Comparison of ENCODE assay signal across 8 cellular contexts in genomic region chr10:71396714-71397339, GRCh38. TPM values are rescaled to one million over a fixed set of nuclear protein-coding genes. Genes with fewer than 3 reads are reported as not detected.
A peak's percentile ranks its signal among the peaks of the same experiment; 100 is the strongest.
DNase-seq lines count a peak whose midpoint lies in the region; ATAC-seq, FAIRE-seq and TF ChIP-seq lines count a peak whose summit lies in the region.

Gene CDH23, plus strand, starts transcription at chr10:71396920. Its CDS starts 42,912 bp downstream, at chr10:71439832.

- no peak for ATAC-seq in HepG2
- peak; percentile 44 for ATAC-seq in stimulated activated memory B cell treated with anti-CD40 and anti-IgM and Interleukin-4, amounts not matched to agents 10 μg/mL and 1 μg/mL and 100 μg/mL, for 72 hours

- CTCF ChIA-PET in HepG2 (lab: Yijun Ruan, JAX; ENCODE audit: low intra/inter-chr PET ratio, low total read pairs): no interaction called here

- no peak within 1 kb of the TSS for H3K27ac Mint-ChIP-seq in activated T-helper 1 cell treated with anti-CD3 and anti-CD28 coated beads, Interleukin-12 subunit alpha, Interleukin-12 subunit beta, Interleukin-2, Interleukin-4 antibody, amounts not matched to agents 30 ng/mL and 10 ng/mL and 1 ng/mL, durations not matched to agents 14 hours and 24 hours and 36 hours
- no peak within 1 kb of the TSS for H3K27ac Mint-ChIP-seq in stimulated activated memory B cell treated with anti-CD40 and anti-IgM and Interleukin-4, amounts not matched to agents 10 μg/mL and 1 μg/mL and 100 μg/mL, for 72 hours

- H3K4me3 Mint-ChIP-seq in activated T-helper 1 cell treated with anti-CD3 and anti-CD28 coated beads, Interleukin-12 subunit alpha, Interleukin-12 subunit beta, Interleukin-2, Interleukin-4 antibody, amounts not matched to agents 30 ng/mL and 10 ng/mL and 1 ng/mL, durations not matched to agents 14 hours and 24 hours and 36 hours: peak within 1 kb of the TSS; percentile 62
- peak within 1 kb of the TSS; percentile 71 for H3K4me3 Mint-ChIP-seq in stimulated activated memory B cell treated with anti-CD40 and anti-IgM and Interleukin-4, amounts not matched to agents 10 μg/mL and 1 μg/mL and 100 μg/mL, for 72 hours

- no TSS peak for BruUV-seq in HepG2 (replicated peaks; lab: Mats Ljungman, UMichigan)

- H3K4me3 ChIP-seq in liver (ENCODE audit: low read depth in 1 of 3, low read length in 3 of 3): peak within 1 kb of the TSS; percentile 33 to 69 (median 60)
- H3K4me3 ChIP-seq in HepG2 (replicated peaks in 1 of 3; ENCODE audit: insufficient read depth in 1 of 3, low read depth in 2 of 3, low read length in 3 of 3): no peak within 1 kb of the TSS; a peak in 1 of 6 replicates
- peak within 1 kb of the TSS; percentile 69 for H3K4me3 ChIP-seq in iPS-18c (ENCODE audit: insufficient read depth, low read depth, low read length)

- no peaks in the 10 kb centered on the region for H3K36me3 Mint-ChIP-seq in activated T-helper 1 cell treated with anti-CD3 and anti-CD28 coated beads, Interleukin-12 subunit alpha, Interleukin-12 subunit beta, Interleukin-2, Interleukin-4 antibody, amounts not matched to agents 30 ng/mL and 10 ng/mL and 1 ng/mL, durations not matched to agents 14 hours and 24 hours and 36 hours (ENCODE audit: low read depth)
- no peaks in the 10 kb centered on the region for H3K36me3 Mint-ChIP-seq in stimulated activated memory B cell treated with anti-CD40 and anti-IgM and Interleukin-4, amounts not matched to agents 10 μg/mL and 1 μg/mL and 100 μg/mL, for 72 hours

- no peaks in the 10 kb centered on the region for H3K79me2 ChIP-seq in HepG2 (ENCODE audit: insufficient read depth, low read length)

- intact Hi-C loops in HepG2 (cut with micrococcal nuclease; ENCODE audit: unreplicated experiment): no loop called here
- intact Hi-C loops in activated T-helper 1 cell treated with anti-CD3 and anti-CD28 coated beads, Interleukin-12 subunit alpha, Interleukin-12 subunit beta, Interleukin-2, Interleukin-4 antibody, amounts not matched to agents 30 ng/mL and 10 ng/mL and 1 ng/mL, durations not matched to agents 14 hours and 24 hours and 36 hours (cut with micrococcal nuclease): loop anchor here (5.0 kb wide), 1 partner anchor 175 kb away; no protein-coding TSS in a partner anchor

- in situ Hi-C loops in HepG2 (cut with HindIII; ENCODE audit: extremely low pct_ligation_motif_present, low pct_unique_long_range_greater_than_20kb): no loop called here

- H3K36me3 ChIP-seq in liver (ENCODE audit: control insufficient read depth in 4 of 4, insufficient read depth in 3 of 4, low read depth in 1 of 4, low read length in 3 of 4) (no peaks in the 10 kb centered on the region), HepG2 (replicated peaks in 1 of 2; ENCODE audit: control insufficient read depth in 1 of 2, insufficient read depth in 2 of 2, low read length in 2 of 2) (no peaks in the 10 kb centered on the region)

- H3K9me3 ChIP-seq in liver (ENCODE audit: control insufficient read depth in 4 of 4, low read length in 3 of 4): no peaks in the 10 kb centered on the region
- H3K9me3 ChIP-seq in HepG2 (ENCODE audit: low read length): no peaks in the 10 kb centered on the region
- peaks cover 2% of the 10 kb centered on the region for H3K9me3 ChIP-seq in iPS-18c (ENCODE audit: control insufficient read depth, insufficient read depth, low read length)

- H3K4me1 Mint-ChIP-seq in activated T-helper 1 cell treated with anti-CD3 and anti-CD28 coated beads, Interleukin-12 subunit alpha, Interleukin-12 subunit beta, Interleukin-2, Interleukin-4 antibody, amounts not matched to agents 30 ng/mL and 10 ng/mL and 1 ng/mL, durations not matched to agents 14 hours and 24 hours and 36 hours (ENCODE audit: low read depth): no peaks in the 10 kb centered on the region
- peaks cover 5% of the 10 kb centered on the region for H3K4me1 Mint-ChIP-seq in stimulated activated memory B cell treated with anti-CD40 and anti-IgM and Interleukin-4, amounts not matched to agents 10 μg/mL and 1 μg/mL and 100 μg/mL, for 72 hours

- TF ChIP-seq RAD21 in liver (IDR thresholded peaks at IDR 0.05): no peak
- TF ChIP-seq RAD21 in HepG2 (CRISPR knock-in tag; IDR thresholded peaks at IDR 0.05): no peak

- no peaks in the 10 kb centered on the region for H3K9me3 Mint-ChIP-seq in activated T-helper 1 cell treated with anti-CD3 and anti-CD28 coated beads, Interleukin-12 subunit alpha, Interleukin-12 subunit beta, Interleukin-2, Interleukin-4 antibody, amounts not matched to agents 30 ng/mL and 10 ng/mL and 1 ng/mL, durations not matched to agents 14 hours and 24 hours and 36 hours
- H3K9me3 Mint-ChIP-seq in stimulated activated memory B cell treated with anti-CD40 and anti-IgM and Interleukin-4, amounts not matched to agents 10 μg/mL and 1 μg/mL and 100 μg/mL, for 72 hours: no peaks in the 10 kb centered on the region

- no peak for TF ChIP-seq POLR2A in HepG2 (IDR thresholded peaks at IDR 0.05; ENCODE audit: insufficient read depth in 1 of 2, low read depth in 2 of 2, low read length in 2 of 2)

- H3K9ac ChIP-seq in liver (ENCODE audit: low read depth in 1 of 2, low read length in 2 of 2) (no peak within 1 kb of the TSS), HepG2 (ENCODE audit: insufficient read depth, low read depth, low read length) (no peak within 1 kb of the TSS)

- H3K4me2 ChIP-seq in HepG2 (ENCODE audit: low read depth, low read length): no peak within 1 kb of the TSS; the same call in 1 of the 2 replicates

- H3K27me3 Mint-ChIP-seq in activated T-helper 1 cell treated with anti-CD3 and anti-CD28 coated beads, Interleukin-12 subunit alpha, Interleukin-12 subunit beta, Interleukin-2, Interleukin-4 antibody, amounts not matched to agents 30 ng/mL and 10 ng/mL and 1 ng/mL, durations not matched to agents 14 hours and 24 hours and 36 hours (ENCODE audit: insufficient read depth): peaks cover 47% of the 10 kb centered on the region
- peaks cover 70% of the 10 kb centered on the region for H3K27me3 Mint-ChIP-seq in stimulated activated memory B cell treated with anti-CD40 and anti-IgM and Interleukin-4, amounts not matched to agents 10 μg/mL and 1 μg/mL and 100 μg/mL, for 72 hours

- no peak within 1 kb of the TSS for H3K27ac ChIP-seq in liver (ENCODE audit: low read depth in 1 of 2, low read length in 2 of 2)
- H3K27ac ChIP-seq in HepG2 (ENCODE audit: extremely low read length, insufficient read depth, low read length): no peak within 1 kb of the TSS

- DNase-seq in HepG2 (ENCODE audit: low spot score): no peak
- DNase-seq in activated T-helper 1 cell treated with anti-CD3 and anti-CD28 coated beads, Interleukin-12 subunit alpha, Interleukin-12 subunit beta, Interleukin-2, Interleukin-4 antibody, amounts not matched to agents 30 ng/mL and 10 ng/mL and 1 ng/mL, durations not matched to agents 14 hours and 24 hours and 36 hours (ENCODE audit: low spot score): no peak
- no peak for DNase-seq in activated CD4-positive, CD25-positive, alpha-beta regulatory T cell treated with anti-CD3 and anti-CD28 coated beads, Interleukin-2, amount 50 U/mL, for 72 hours
- DNase-seq in mesenteric fat pad (ENCODE audit: low spot score): no peak
- no peak for DNase-seq in germinal center (ENCODE audit: low spot score)

- WGBS in liver: under 1% methylated on average over 97 of the region's 97 CpGs
- WGBS in HepG2 (ENCODE audit: low lambda C conversion rate): 32% methylated on average over 63 of the region's 97 CpGs

- TF ChIP-seq EP300 in HepG2 (IDR thresholded peaks at IDR 0.05; ENCODE audit: low read depth in 2 of 2, low read length in 2 of 2) (no peak), HepG2 (CRISPR knock-in tag; IDR thresholded peaks at IDR 0.05; ENCODE audit: borderline replicate concordance) (no peak)

- FAIRE-seq in HepG2 (lab: Jason Lieb, UNC): no peak

- H3K27me3 ChIP-seq in liver (ENCODE audit: control insufficient read depth in 4 of 4, insufficient read depth in 4 of 4, low read length in 3 of 4): no peaks in the 10 kb centered on the region
- H3K27me3 ChIP-seq in HepG2 (ENCODE audit: control insufficient read depth in 1 of 2, insufficient read depth in 2 of 2, low read length in 2 of 2): peaks cover 12 to 52% of the 10 kb centered on the region in 2 experiments; a peak in 3 of 5 replicates

- H3K4me1 ChIP-seq in liver (ENCODE audit: control insufficient read depth in 4 of 4, insufficient read depth in 4 of 4, low read length in 3 of 4) (peaks cover 3 to 19% (median 14%) of the 10 kb centered on the region in 4 donors), HepG2 (ENCODE audit: insufficient read depth, low read length) (peaks cover 11% of the 10 kb centered on the region)

- no peak within 1 kb of the TSS for H2AFZ ChIP-seq in HepG2 (ENCODE audit: low read length)

- H4K20me1 ChIP-seq in HepG2 (ENCODE audit: insufficient read depth, low read length): no peaks in the 10 kb centered on the region

- POLR2A ChIA-PET in HepG2 (lab: Yijun Ruan, JAX): no interaction called here

- TF ChIP-seq CTCF in liver (IDR thresholded peaks at IDR 0.05; ENCODE audit: low read depth, low read length, missing input control) (no peak), HepG2 (CRISPR knock-in tag; IDR thresholded peaks at IDR 0.05) (no peak)

RNA-seq across cellular contexts. Expression of gene CDH23, which starts in this region (rescaled TPM):
- 1 to 10 TPM; 1.5 to 4.1 TPM for total RNA-seq in liver
- polyA plus RNA-seq in liver: 1 to 10 TPM; 2.6 to 4.7 TPM
- not detected in 2 replicates for total RNA-seq in HepG2 (2016; rRNA removed; fragmentation: Illumina TruSeq; extraction: Trizol)
- total RNA-seq in HepG2 (2016; cell fraction: cytosol; rRNA removed; fragmentation: Illumina TruSeq; extraction: Trizol; ENCODE audit: low read depth): 0.35 and 0.71 TPM in 2 replicates
- total RNA-seq in HepG2 (2016; cell fraction: insoluble cytoplasmic fraction; rRNA removed; fragmentation: Illumina TruSeq; extraction: Trizol): not detected in 2 replicates
- total RNA-seq in HepG2 (2016; cell fraction: membrane; rRNA removed; fragmentation: Illumina TruSeq; extraction: Trizol): 0.28 TPM in 1 of 2 replicates, not detected in the other
- total RNA-seq in HepG2 (2016; cell fraction: nucleus; rRNA removed; fragmentation: Illumina TruSeq; extraction: Trizol): not detected in 2 replicates
- polyA plus RNA-seq in HepG2 (2011; rRNA removed): 0.13 and 0.48 TPM in 2 replicates
- 0.13 and 0.15 TPM in 2 replicates for polyA plus RNA-seq in HepG2 (2011; cell fraction: cytosol; rRNA removed)
- polyA plus RNA-seq in HepG2 (2011; cell fraction: nucleus; rRNA removed): 0.45 and 0.98 TPM in 2 replicates
- polyA plus RNA-seq in HepG2 (2012): 0.08 and 0.12 TPM in 2 replicates
- 0.34 and 0.35 TPM in 2 replicates for polyA plus RNA-seq in HepG2 (2016; cell fraction: cytosol; fragmentation: Illumina TruSeq; extraction: Trizol; ENCODE audit: low read depth)
- polyA plus RNA-seq in HepG2 (2016; cell fraction: insoluble cytoplasmic fraction; fragmentation: Illumina TruSeq; extraction: Trizol; ENCODE audit: low read depth): not detected in 2 replicates
- polyA plus RNA-seq in HepG2 (2016; cell fraction: membrane; fragmentation: Illumina TruSeq; extraction: Trizol; ENCODE audit: low read depth): not detected in 2 replicates
- polyA plus RNA-seq in HepG2 (2016; cell fraction: nucleus; fragmentation: Illumina TruSeq; extraction: Trizol; ENCODE audit: insufficient read depth, low read depth): not detected in 2 replicates
- polyA minus RNA-seq in HepG2 (2011; rRNA and poly(A)+ RNA removed; ENCODE audit: low replicate concordance): 0.12 and 0.14 TPM in 2 replicates
- polyA minus RNA-seq in HepG2 (2011; cell fraction: cytosol; rRNA and poly(A)+ RNA removed): not detected in 2 replicates
- 0.52 and 0.62 TPM in 2 replicates for polyA minus RNA-seq in HepG2 (2011; cell fraction: nucleus; rRNA and poly(A)+ RNA removed)
- 0.51 and 0.57 TPM in 2 replicates for total RNA-seq in activated T-helper 1 cell treated with anti-CD3 and anti-CD28 coated beads, Interleukin-12 subunit alpha, Interleukin-12 subunit beta, Interleukin-2, Interleukin-4 antibody, amounts not matched to agents 30 ng/mL and 10 ng/mL and 1 ng/mL, durations not matched to agents 14 hours and 24 hours and 36 hours
- total RNA-seq in mesenteric fat pad: 9.7 TPM

Comparison
In these comparisons a context has a peak if more than half of its experiments do, and no peak if none do; other contexts are left out.
1. H3K4me3 ChIP-seq: peak in liver (3 of 3) and iPS-18c (single experiment); none in HepG2 (0 of 3).